8 cellular contexts compared by ENCODE assay signal in genomic region chr7:80095545-80095944, GRCh38. TPM values are rescaled to one million over a fixed set of nuclear protein-coding genes. Genes with fewer than 3 reads are reported as not detected.
DNase-seq lines count a peak whose midpoint lies in the region; ATAC-seq and TF ChIP-seq lines count a peak whose summit lies in the region.

No MANE protein-coding gene starts in this region.

- H3K4me1 ChIP-seq in mesenchymal stem cell (ENCODE audit: control insufficient read depth, insufficient read depth, low read depth, low read length), result no peaks in the 10 kb centered on the region
- no peaks in the 10 kb centered on the region for H3K4me1 ChIP-seq in gastrocnemius medialis

- no peaks in the 10 kb centered on the region for H3K27me3 Mint-ChIP-seq in MCF 10A (ENCODE audit: insufficient read depth, unreplicated experiment)
- no peaks in the 10 kb centered on the region for H3K27me3 Mint-ChIP-seq in activated T-cell treated with anti-CD3 and anti-CD28 coated beads, Interleukin-2, amount 50 U/mL, for 4 hours (ENCODE audit: low read depth)

- no peak overlapping the region for H2AFZ ChIP-seq in mesenchymal stem cell (ENCODE audit: low read depth, low read length)

- no peaks in the 10 kb centered on the region for H3K79me1 ChIP-seq in mesenchymal stem cell (replicated peaks; ENCODE audit: low read length, poor library complexity, severe bottlenecking)

- no peak overlapping the region for H3K14ac ChIP-seq in mesenchymal stem cell (ENCODE audit: low read length in 2 of 2)

- DNase-seq in Ammon's horn (ENCODE audit: low spot score), result peak; percentile 28
- peak; percentile 17 for DNase-seq in MV-4-11 (lab: John Stamatoyannopoulos, UW)
- DNase-seq in MCF 10A (ENCODE audit: unreplicated experiment), result peak; percentile 38
- peak; percentile 32 for DNase-seq in mesenchymal stem cell
- no peak for DNase-seq in NCI-H2029 (lab: John Stamatoyannopoulos, UW)
- DNase-seq in activated T-cell treated with anti-CD3 and anti-CD28 coated beads, Interleukin-2, amount 50 U/mL, for 4 hours, result no peak
- no peak for DNase-seq in gastrocnemius medialis
- no peak for DNase-seq in AML-193 (lab: John Stamatoyannopoulos, UW)

- H3K4me3 ChIP-seq in mesenchymal stem cell (ENCODE audit: insufficient read depth in 1 of 2, low read depth in 1 of 2, low read length in 2 of 2) (no peak overlapping the region), gastrocnemius medialis (no peak overlapping the region)

- H3K36me3 ChIP-seq in mesenchymal stem cell (ENCODE audit: control insufficient read depth in 1 of 2, insufficient read depth in 2 of 2, low read depth in 1 of 2, low read length in 2 of 2) (no peaks in the 10 kb centered on the region), gastrocnemius medialis (no peaks in the 10 kb centered on the region)

- in situ Hi-C loops in gastrocnemius medialis (cut with MboI; ENCODE audit: low sequenced_read_pairs in 4 of 4), result loop anchor here in 2 of 4 donors (25.0 kb wide), 2 partner anchors 292 to 567 kb away; no protein-coding TSS in a partner anchor

- no peak for ATAC-seq in activated T-cell treated with anti-CD3 and anti-CD28 coated beads, Interleukin-2, amount 50 U/mL, for 4 hours
- ATAC-seq in gastrocnemius medialis, result no peak

- H4K91ac ChIP-seq in mesenchymal stem cell (ENCODE audit: low read length), result no peak overlapping the region

- no peak overlapping the region for H3K18ac ChIP-seq in mesenchymal stem cell (ENCODE audit: low read depth in 1 of 2, low read length in 2 of 2)

- H3K36me3 Mint-ChIP-seq in MCF 10A (ENCODE audit: insufficient read depth, unreplicated experiment), result no peaks in the 10 kb centered on the region
- no peaks in the 10 kb centered on the region for H3K36me3 Mint-ChIP-seq in activated T-cell treated with anti-CD3 and anti-CD28 coated beads, Interleukin-2, amount 50 U/mL, for 4 hours (ENCODE audit: insufficient read depth)

- H3K9ac ChIP-seq in mesenchymal stem cell (ENCODE audit: low read length), result no peak overlapping the region

- H3K9me3 ChIP-seq in mesenchymal stem cell (ENCODE audit: control insufficient read depth, low read length), result no peaks in the 10 kb centered on the region
- H3K9me3 ChIP-seq in gastrocnemius medialis, result no peaks in the 10 kb centered on the region

- no peak overlapping the region for H4K8ac ChIP-seq in mesenchymal stem cell (ENCODE audit: low read length)

- H2BK5ac ChIP-seq in mesenchymal stem cell (ENCODE audit: low read depth, low read length, poor library complexity, severe bottlenecking), result no peak overlapping the region

- no peaks in the 10 kb centered on the region for H3K9me3 Mint-ChIP-seq in MCF 10A (ENCODE audit: unreplicated experiment)
- H3K9me3 Mint-ChIP-seq in activated T-cell treated with anti-CD3 and anti-CD28 coated beads, Interleukin-2, amount 50 U/mL, for 4 hours, result no peaks in the 10 kb centered on the region

- WGBS in mesenchymal stem cell, result no CpG with 5 or more reads among the region's 1 CpG

- CTCF ChIA-PET in MCF 10A (lab: Yijun Ruan, JAX), result interaction anchor here (0.6 to 4.5 kb wide), 17 partner anchors 9 to 1390 kb away, joined by 3 to 42 read pairs (median 5); partner anchors contain the start of gene GNAI1

- H3K4me1 Mint-ChIP-seq in MCF 10A (ENCODE audit: insufficient read depth, unreplicated experiment), result no peaks in the 10 kb centered on the region
- H3K4me1 Mint-ChIP-seq in activated T-cell treated with anti-CD3 and anti-CD28 coated beads, Interleukin-2, amount 50 U/mL, for 4 hours (ENCODE audit: low read depth), result no peaks in the 10 kb centered on the region

- no peak overlapping the region for H2BK15ac ChIP-seq in mesenchymal stem cell (ENCODE audit: low read depth, poor library complexity, severe bottlenecking)

- POLR2A ChIA-PET in MCF 10A (lab: Yijun Ruan, JAX), result interaction anchor here (0.7 to 1.2 kb wide), 2 partner anchors 38 to 111 kb away, joined by 3 to 4 read pairs; no protein-coding TSS in a partner anchor

- H3K23ac ChIP-seq in mesenchymal stem cell (ENCODE audit: low read length in 2 of 2), result no peak overlapping the region

- TF ChIP-seq CTCF in MCF 10A (IDR thresholded peaks at IDR 0.05; ENCODE audit: unreplicated experiment) (peak; percentile 37), gastrocnemius medialis (IDR thresholded peaks at IDR 0.05 in 4 of 5, conservative IDR thresholded peaks at IDR 0.05 in 1 of 5) (peak in 2 of 5 experiments; percentile 28 to 49)

- H3K27me3 ChIP-seq in mesenchymal stem cell (ENCODE audit: control insufficient read depth in 1 of 2, insufficient read depth in 1 of 2, low read length in 2 of 2) (no peaks in the 10 kb centered on the region), gastrocnemius medialis (no peaks in the 10 kb centered on the region)

- no peak overlapping the region for H2BK120ac ChIP-seq in mesenchymal stem cell (ENCODE audit: low read depth, low read length)

- no peak overlapping the region for H3K27ac Mint-ChIP-seq in MCF 10A (ENCODE audit: low read depth, unreplicated experiment)

- H3K27ac ChIP-seq in mesenchymal stem cell (ENCODE audit: low read length, poor library complexity, severe bottlenecking), result no peak overlapping the region
- no peak overlapping the region for H3K27ac ChIP-seq in gastrocnemius medialis

- intact Hi-C loops in MCF 10A (cut with micrococcal nuclease), result loop anchor here (1.0 kb wide), 2 partner anchors 39 to 297 kb away; partner anchors contain the start of gene GNAI1
- intact Hi-C loops in gastrocnemius medialis (cut with DNase I; ENCODE audit: low total_unique reads), result loop anchor here (10.0 kb wide), 1 partner anchor 299 kb away; no protein-coding TSS in a partner anchor

- TF ChIP-seq POLR2A in gastrocnemius medialis (IDR thresholded peaks at IDR 0.05), result no peak

- H3K4me3 Mint-ChIP-seq in MCF 10A (ENCODE audit: unreplicated experiment), result no peak overlapping the region
- H3K4me3 Mint-ChIP-seq in activated T-cell treated with anti-CD3 and anti-CD28 coated beads, Interleukin-2, amount 50 U/mL, for 4 hours, result no peak overlapping the region

- no peak overlapping the region for H3K4me2 ChIP-seq in mesenchymal stem cell (ENCODE audit: low read length, poor library complexity, severe bottlenecking)

- no peak overlapping the region for H3K4ac ChIP-seq in mesenchymal stem cell (ENCODE audit: low read depth in 1 of 2, low read length in 2 of 2)

- no peak overlapping the region for H2AK5ac ChIP-seq in mesenchymal stem cell (ENCODE audit: low read length, severe bottlenecking)

- no peak overlapping the region for H2BK12ac ChIP-seq in mesenchymal stem cell (ENCODE audit: low read length in 2 of 2)

- BruUV-seq in MCF 10A (replicated peaks; lab: Mats Ljungman, UMichigan), result no TSS peak

RNA-seq across cellular contexts. Expression of gene GNAI1, which starts 39.1 kb away (rescaled TPM):
- total RNA-seq in MCF 10A (2022), result 27.6 and 30.4 TPM in 2 replicates
- 161 TPM for polyA plus RNA-seq in mesenchymal stem cell (2013, experiment 1 of 2)
- polyA plus RNA-seq in mesenchymal stem cell (2013, experiment 2 of 2), result 168 TPM
- 1 to 10 TPM; 2.0 to 7.2 (median 3.8) TPM for total RNA-seq in activated T-cell treated with anti-CD3 and anti-CD28 coated beads, Interleukin-2, amount 50 U/mL, for 4 hours
- total RNA-seq in gastrocnemius medialis, result 10 to 100 TPM in 1 of 4 donors, 1 to 10 TPM in 3; 6.5 to 13.0 (median 8.3) TPM

Comparison
In these comparisons a context has a peak if more than half of its experiments do, and no peak if none do; other contexts are left out.
1. DNase-seq: peak in Ammon's horn (single experiment), MV-4-11 (single experiment), MCF 10A (single experiment) and mesenchymal stem cell (single experiment); none in NCI-H2029 (single experiment), activated T-cell treated with anti-CD3 and anti-CD28 coated beads, Interleukin-2, amount 50 U/mL, for 4 hours (single experiment), gastrocnemius medialis (0 of 2) and AML-193 (0 of 2).